In the genomic region with DNA sequence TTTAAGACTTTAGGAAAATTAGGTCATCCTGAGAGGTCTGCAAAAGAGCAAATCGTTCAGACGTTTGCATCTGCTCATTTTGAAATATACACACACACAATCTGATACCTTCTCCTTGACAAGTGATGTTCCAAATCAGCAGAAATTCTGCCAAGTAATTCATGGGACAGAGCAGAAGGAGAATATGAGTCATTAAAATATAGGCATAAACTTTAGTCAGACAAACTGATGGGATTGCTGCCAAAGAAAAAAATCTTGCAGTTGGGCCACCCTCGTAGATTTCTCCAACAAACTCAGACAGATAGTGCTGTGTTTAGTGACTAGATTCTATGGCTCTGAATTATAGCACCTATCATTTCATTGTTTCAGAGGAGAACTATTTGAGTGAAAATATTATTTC, we compare ENCODE assay signal across 12 cellular contexts.
A peak's percentile ranks its signal among the peaks of the same experiment; 100 is the strongest.
DNase-seq lines count a peak whose midpoint lies in the region; ATAC-seq and TF ChIP-seq lines count a peak whose summit lies in the region.
"Had no signal": no experiment of that assay in that cellular context is flagged by ENCODE, and none has a peak within 500 bp of the region (broad histone marks: within the 10 kb centered on the region; RNA-seq: fewer than 3 reads in every experiment).

No MANE protein-coding gene starts in this region.

- H3K27ac ChIP-seq in fibroblast of lung (ENCODE audit: insufficient read depth, low read length) = no peak overlapping the region
- H3K27ac ChIP-seq in CD4-positive, alpha-beta memory T cell (ENCODE audit: low read depth, low read length) = no peak overlapping the region

- POLR2A ChIA-PET in CD4-positive, alpha-beta memory T cell (lab: Charles Lee; ENCODE audit: partially characterized antibody) = no interaction called here

- no peak overlapping the region for H2AFZ ChIP-seq in fibroblast of lung (ENCODE audit: low read length)

- no peaks in the 10 kb centered on the region for H3K36me3 ChIP-seq in fibroblast of lung (ENCODE audit: control insufficient read depth, insufficient read depth, low read length)
- H3K36me3 ChIP-seq in CD4-positive, alpha-beta memory T cell (ENCODE audit: insufficient read depth, low read length) = no peaks in the 10 kb centered on the region

- H3K9me3 Mint-ChIP-seq in CD4-positive, alpha-beta memory T cell = peaks cover 0 to 2% (median 0%) of the 10 kb centered on the region in 8 donors
- H3K9me3 Mint-ChIP-seq: activated T-cell treated with anti-CD3 and anti-CD28 coated beads, Interleukin-2, amount 50 U/mL, for 24 hours had no signal

- no peaks in the 10 kb centered on the region for H3K79me2 ChIP-seq in fibroblast of lung (ENCODE audit: control insufficient read depth, insufficient read depth, low read length)

- no peaks in the 10 kb centered on the region for H3K36me3 Mint-ChIP-seq in CD4-positive, alpha-beta memory T cell
- H3K36me3 Mint-ChIP-seq: stimulated activated naive B cell treated with anti-CD40 and anti-IgM and Interleukin-4, amounts not matched to agents 10 μg/mL and 1 μg/mL and 100 μg/mL, for 72 hours had no signal

- H3K4me1 ChIP-seq in fibroblast of lung (ENCODE audit: control insufficient read depth, extremely low read depth, insufficient read depth, low read length) = peaks cover 2% of the 10 kb centered on the region
- no peaks in the 10 kb centered on the region for H3K4me1 ChIP-seq in CD4-positive, alpha-beta memory T cell (ENCODE audit: insufficient read depth, low read length)

- no peak overlapping the region for H3K4me3 Mint-ChIP-seq in CD4-positive, alpha-beta memory T cell
- H3K4me3 Mint-ChIP-seq: activated T-cell treated with anti-CD3 and anti-CD28 coated beads, Interleukin-2, amount 50 U/mL, for 24 hours; stimulated activated naive B cell treated with anti-CD40 and anti-IgM and Interleukin-4, amounts not matched to agents 10 μg/mL and 1 μg/mL and 100 μg/mL, for 72 hours had no signal

- H3K4me3 ChIP-seq in fibroblast of lung (replicated peaks in 1 of 4; ENCODE audit: control extremely low read depth in 1 of 4, insufficient read depth in 1 of 4, low read depth in 3 of 4, low read length in 4 of 4) = no peak overlapping the region
- no peak overlapping the region for H3K4me3 ChIP-seq in CD4-positive, alpha-beta memory T cell (ENCODE audit: low read length in 2 of 2)

- ATAC-seq in GM19328 (IDR thresholded peaks at IDR 0.05; ENCODE audit: unreplicated experiment) = no peak
- ATAC-seq: stimulated activated naive B cell treated with anti-CD40 and anti-IgM and Interleukin-4, amounts not matched to agents 10 μg/mL and 1 μg/mL and 100 μg/mL, for 72 hours had no signal

- no peaks in the 10 kb centered on the region for H3K9me3 ChIP-seq in fibroblast of lung (ENCODE audit: control insufficient read depth, insufficient read depth, low read depth, low read length)
- no peaks in the 10 kb centered on the region for H3K9me3 ChIP-seq in CD4-positive, alpha-beta memory T cell (ENCODE audit: control insufficient read depth in 1 of 2, low read length in 2 of 2)

- H3K27ac Mint-ChIP-seq in CD4-positive, alpha-beta memory T cell = no peak overlapping the region
- H3K27ac Mint-ChIP-seq: activated T-cell treated with anti-CD3 and anti-CD28 coated beads, Interleukin-2, amount 50 U/mL, for 24 hours; stimulated activated naive B cell treated with anti-CD40 and anti-IgM and Interleukin-4, amounts not matched to agents 10 μg/mL and 1 μg/mL and 100 μg/mL, for 72 hours had no signal

- H3K9ac ChIP-seq in fibroblast of lung (ENCODE audit: insufficient read depth, low read length) = no peak overlapping the region

- no peaks in the 10 kb centered on the region for H4K20me1 ChIP-seq in fibroblast of lung (ENCODE audit: control insufficient read depth, extremely low read depth, insufficient read depth, low read length)

- H3K4me1 Mint-ChIP-seq in CD4-positive, alpha-beta memory T cell = no peaks in the 10 kb centered on the region

- CTCF ChIA-PET in CD4-positive, alpha-beta memory T cell (lab: Charles Lee; ENCODE audit: partially characterized antibody) = no interaction called here

- peaks cover 3 to 6% of the 10 kb centered on the region in 2 donors for H3K27me3 Mint-ChIP-seq in CD4-positive, alpha-beta memory T cell

- TF ChIP-seq CTCF in fibroblast of lung (conservative IDR thresholded peaks at IDR 0.05 in 1 of 2, IDR thresholded peaks at IDR 0.05 in 1 of 2; ENCODE audit: low read depth in 1 of 2, low read length in 2 of 2) = no peak

- DNase-seq in ELR (ENCODE audit: low read depth) = peak; percentile 89
- DNase-seq in RKO (ENCODE audit: low spot score) = peak; percentile 27
- peak; percentile 91 to 97 for DNase-seq in fibroblast of lung (ENCODE audit: low read depth in 2 of 2)
- peak; percentile 58 for DNase-seq in putamen (ENCODE audit: low spot score)
- no peak for DNase-seq in activated CD4-positive, alpha-beta T cell treated with anti-CD3 and anti-CD28 coated beads for 48 hours
- DNase-seq in CD4-positive, alpha-beta memory T cell = no peak
- DNase-seq in SHP77 (lab: John Stamatoyannopoulos, UW) = no peak
- DNase-seq: activated T-cell treated with anti-CD3 and anti-CD28 coated beads, Interleukin-2, amount 50 U/mL, for 24 hours; H7; NCI-H1105 treated with DMSO at 0.1 percent for 48 hours; stimulated activated naive B cell treated with anti-CD40 and anti-IgM and Interleukin-4, amounts not matched to agents 10 μg/mL and 1 μg/mL and 100 μg/mL, for 72 hours had no signal

- intact Hi-C loops in CD4-positive, alpha-beta memory T cell (cut with micrococcal nuclease) = loop anchor here (1.0 kb wide), 1 partner anchor 31 kb away; no protein-coding TSS in a partner anchor

- H3K27me3 ChIP-seq in fibroblast of lung (ENCODE audit: control insufficient read depth, insufficient read depth, low read length) = no peaks in the 10 kb centered on the region
- H3K27me3 ChIP-seq in CD4-positive, alpha-beta memory T cell (ENCODE audit: insufficient read depth, low read length) = no peaks in the 10 kb centered on the region

- H3K4me2 ChIP-seq in fibroblast of lung (ENCODE audit: extremely low read depth, insufficient read depth, low read length) = peak overlapping the region; percentile 40

Comparison
In these comparisons a context has a peak if more than half of its experiments do, and no peak if none do; other contexts are left out.
1. DNase-seq: peak in ELR (single experiment), RKO (single experiment), fibroblast of lung (2 of 2) and putamen (single experiment); none in activated CD4-positive, alpha-beta T cell treated with anti-CD3 and anti-CD28 coated beads for 48 hours (single experiment), CD4-positive, alpha-beta memory T cell (0 of 5) and SHP77 (0 of 2).